ENCODE assay signal across 12 cellular contexts in the genomic region with DNA sequence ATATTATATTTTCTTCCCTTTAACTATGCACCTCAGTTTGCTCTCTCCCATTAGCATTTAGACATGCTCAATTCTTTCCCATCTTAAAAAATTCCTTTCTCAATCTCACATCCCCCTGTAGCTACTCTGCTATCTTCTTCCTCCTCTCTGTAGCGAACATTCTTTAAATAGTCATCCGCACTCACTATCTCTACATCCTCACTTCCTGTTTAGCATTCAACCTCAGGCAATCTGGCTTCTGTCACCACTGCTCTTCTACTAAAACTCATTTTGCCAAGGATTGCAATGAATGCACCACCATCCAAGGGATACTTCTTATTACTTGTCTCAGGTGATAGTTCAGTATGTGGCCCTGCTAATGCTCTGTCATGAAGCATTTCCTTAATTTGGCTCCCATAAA. TPM values are rescaled to one million over a fixed set of nuclear protein-coding genes. Genes with fewer than 3 reads are reported as not detected.
DNase-seq lines count a peak whose midpoint lies in the region; ATAC-seq and TF ChIP-seq lines count a peak whose summit lies in the region.
"Had no signal": no experiment of that assay in that cellular context is flagged by ENCODE, and none has a peak within 500 bp of the region (broad histone marks: within the 10 kb centered on the region; RNA-seq: fewer than 3 reads in every experiment).

No MANE protein-coding gene starts in this region.

- H3K9me2 ChIP-seq in GM23338 (ENCODE audit: insufficient read depth) = no peaks in the 10 kb centered on the region

- H3K4me3 ChIP-seq in GM12865 (ENCODE audit: low read depth, low read length) (no peak overlapping the region), GM23338 (no peak overlapping the region), fibroblast of the aortic adventitia (ENCODE audit: low read depth, low read length) (no peak overlapping the region)
- H3K4me3 ChIP-seq: lung had no signal

- no peak for ATAC-seq in GM23338

- H3F3A ChIP-seq in GM23338 (replicated peaks; ENCODE audit: low read depth) = no peaks in the 10 kb centered on the region

- H3K4me2 ChIP-seq in GM23338 = no peak overlapping the region

- H3K27me3 ChIP-seq in GM23338 (ENCODE audit: insufficient read depth) = peaks cover 9% of the 10 kb centered on the region; the same call in 1 of the 2 replicates

- H4K20me1 ChIP-seq in GM23338 (replicated peaks; ENCODE audit: insufficient read depth) = no peaks in the 10 kb centered on the region

- no peak overlapping the region for H3K27ac ChIP-seq in GM23338 (ENCODE audit: low read depth)
- H3K27ac ChIP-seq: WERI-Rb-1 had no signal

- no peaks in the 10 kb centered on the region for H3K4me1 ChIP-seq in GM23338 (ENCODE audit: insufficient read depth)

- no peak overlapping the region for H2AFZ ChIP-seq in GM23338

- no peaks in the 10 kb centered on the region for H3K36me3 ChIP-seq in GM23338 (ENCODE audit: insufficient read depth)
- H3K36me3 ChIP-seq: WERI-Rb-1 had no signal

- intact Hi-C loops in posterior cingulate gyrus (cut with DNase I) = no loop called here

- H3K4me1 Mint-ChIP-seq in GM23338 (no peaks in the 10 kb centered on the region), mesothelial cell of epicardium (no peaks in the 10 kb centered on the region)

- no peaks in the 10 kb centered on the region for H3K9me3 Mint-ChIP-seq in GM23338
- peaks cover 7% of the 10 kb centered on the region for H3K9me3 Mint-ChIP-seq in mesothelial cell of epicardium

- H3K27me3 Mint-ChIP-seq in GM23338 (ENCODE audit: insufficient read depth, low read depth, poor library complexity) (no peaks in the 10 kb centered on the region), mesothelial cell of epicardium (ENCODE audit: low read depth) (no peaks in the 10 kb centered on the region)

- no peaks in the 10 kb centered on the region for H3K36me3 Mint-ChIP-seq in GM23338 (ENCODE audit: low read depth)
- H3K36me3 Mint-ChIP-seq in mesothelial cell of epicardium = no peaks in the 10 kb centered on the region

- DNase-seq in GM12865 (ENCODE audit: low read depth) = peak; percentile 15
- peak; percentile 25 for DNase-seq in GM23338 (ENCODE audit: low spot score)
- DNase-seq in NOMO-1 treated with DMSO at 0.1 percent for 48 hours (lab: John Stamatoyannopoulos, UW; ENCODE audit: unreplicated experiment) = peak; percentile 84
- peak; percentile 43 for DNase-seq in fibroblast of the aortic adventitia (ENCODE audit: low read depth)
- DNase-seq in posterior cingulate gyrus = no peak
- DNase-seq in NCI-H82 (lab: John Stamatoyannopoulos, UW) = no peak
- DNase-seq in NCI-H2081 (lab: John Stamatoyannopoulos, UW) = no peak
- no peak for DNase-seq in mesothelial cell of epicardium (ENCODE audit: low spot score in 2 of 2, unreplicated experiment in 2 of 2)
- DNase-seq: NCI-H1105, NCI-H510A, WERI-Rb-1 had no signal

- H3K4me3 Mint-ChIP-seq in GM23338 (no peak overlapping the region), mesothelial cell of epicardium (no peak overlapping the region)

- no peak overlapping the region for H3K27ac Mint-ChIP-seq in GM23338
- no peak overlapping the region for H3K27ac Mint-ChIP-seq in mesothelial cell of epicardium

- no peaks in the 10 kb centered on the region for H3K79me2 ChIP-seq in GM23338 (replicated peaks; ENCODE audit: insufficient read depth)

- TF ChIP-seq CTCF in GM12865 (IDR thresholded peaks at IDR 0.05; ENCODE audit: insufficient read depth, low read depth, low read length, missing control alignments) (no peak), GM23338 (conservative IDR thresholded peaks at IDR 0.05; ENCODE audit: low read depth in 2 of 2) (no peak), fibroblast of the aortic adventitia (IDR thresholded peaks at IDR 0.05; ENCODE audit: insufficient read depth, low read length) (no peak), mesothelial cell of epicardium (IDR thresholded peaks at IDR 0.05; ENCODE audit: unreplicated experiment) (no peak)

TF ChIP-seq in GM23338, 12 proteins besides CTCF, POLR2A, EP300 and RAD21:
- TF ChIP-seq, protein P1, sequence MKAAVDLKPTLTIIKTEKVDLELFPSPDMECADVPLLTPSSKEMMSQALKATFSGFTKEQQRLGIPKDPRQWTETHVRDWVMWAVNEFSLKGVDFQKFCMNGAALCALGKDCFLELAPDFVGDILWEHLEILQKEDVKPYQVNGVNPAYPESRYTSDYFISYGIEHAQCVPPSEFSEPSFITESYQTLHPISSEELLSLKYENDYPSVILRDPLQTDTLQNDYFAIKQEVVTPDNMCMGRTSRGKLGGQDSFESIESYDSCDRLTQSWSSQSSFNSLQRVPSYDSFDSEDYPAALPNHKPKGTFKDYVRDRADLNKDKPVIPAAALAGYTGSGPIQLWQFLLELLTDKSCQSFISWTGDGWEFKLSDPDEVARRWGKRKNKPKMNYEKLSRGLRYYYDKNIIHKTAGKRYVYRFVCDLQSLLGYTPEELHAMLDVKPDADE (IDR thresholded peaks at IDR 0.05) = no peak
- no peak for TF ChIP-seq JUNB (IDR thresholded peaks at IDR 0.05; ENCODE audit: unreplicated experiment)

RNA-seq across cellular contexts. Expression of a gene that starts 10.9 kb away (rescaled TPM):
- total RNA-seq in GM23338 (2014; rRNA removed; shearing (Covaris generic)) = 1.8 and 2.2 TPM in 2 replicates
- polyA plus RNA-seq in GM23338 (2016; fragmentation: Nextera tagmentation; extraction: Ambion mirVana) = 0.97 and 1.2 TPM in 2 replicates
- total RNA-seq in fibroblast of the aortic adventitia (ENCODE audit: low replicate concordance) (5.3 and 18.6 TPM in 2 replicates), mesothelial cell of epicardium (42.1 to 43.3 TPM (median 42.5 TPM) in 3 replicates)

Comparison
In these comparisons a context has a peak if more than half of its experiments do, and no peak if none do; other contexts are left out.
1. DNase-seq: peak in GM12865 (single experiment), GM23338 (single experiment), NOMO-1 treated with DMSO at 0.1 percent for 48 hours (single experiment) and fibroblast of the aortic adventitia (single experiment); none in posterior cingulate gyrus (0 of 10), NCI-H82 (single experiment), NCI-H2081 (0 of 2) and mesothelial cell of epicardium (0 of 2).